16 cellular contexts compared by ENCODE assay signal in genomic region chr22:35448552-35448922, GRCh38. TPM values are rescaled to one million over a fixed set of nuclear protein-coding genes. Genes with fewer than 3 reads are reported as not detected.
DNase-seq lines count a peak whose midpoint lies in the region; ATAC-seq and TF ChIP-seq lines count a peak whose summit lies in the region.
"Had no signal": no experiment of that assay in that cellular context is flagged by ENCODE, and none has a peak within 500 bp of the region (broad histone marks: within the 10 kb centered on the region; RNA-seq: fewer than 3 reads in every experiment).

No MANE protein-coding gene starts in this region.

- H3K79me2 ChIP-seq in osteoblast (ENCODE audit: insufficient read depth, low read length) = no peaks in the 10 kb centered on the region

- DNase-seq in ELF-1 (ENCODE audit: low read depth, low spot score) (peak; percentile 45), osteoblast (ENCODE audit: insufficient read length, low spot score, missing footprints) (peak; percentile 64), body of pancreas (no peak), DMS114 treated with DMSO at 0.1 percent for 48 hours (lab: John Stamatoyannopoulos, UW; ENCODE audit: unreplicated experiment) (no peak)
- no peak for DNase-seq in activated CD8-positive, alpha-beta memory T cell treated with anti-CD3 and anti-CD28 coated beads, Interleukin-2, amount 50 U/mL, for 48 hours
- DNase-seq: ACHN, GF-D8, GOT3, KG1, MV-4-11, NCI-H187 treated with DMSO at 0.1 percent for 48 hours, SJCRH30 had no signal

- no peak for TF ChIP-seq POLR2A in body of pancreas (IDR thresholded peaks at IDR 0.05)

- no peaks in the 10 kb centered on the region for H3K27me3 ChIP-seq in BLaER1
- peaks cover 11% of the 10 kb centered on the region for H3K27me3 ChIP-seq in osteoblast (ENCODE audit: insufficient read depth, low read length)
- H3K27me3 ChIP-seq in body of pancreas = no peaks in the 10 kb centered on the region
- H3K27me3 ChIP-seq: SJCRH30 had no signal

- intact Hi-C loops in dendritic cell treated with granulocyte-macrophage colony-stimulating factor and Interleukin-4, amounts not matched to agents 40 ng/mL and 50 ng/mL, for 4 days (cut with micrococcal nuclease) = no loop called here
- intact Hi-C loops in body of pancreas (cut with DNase I) = no loop called here

- no peak overlapping the region for H3K4me3 Mint-ChIP-seq in dendritic cell treated with granulocyte-macrophage colony-stimulating factor and Interleukin-4, amounts not matched to agents 40 ng/mL and 50 ng/mL, for 4 days

- no peak overlapping the region for H3K9ac ChIP-seq in BLaER1

- no peak for ATAC-seq in body of pancreas
- ATAC-seq: HepG2, Panc1 had no signal

- H3K27me3 Mint-ChIP-seq in dendritic cell treated with granulocyte-macrophage colony-stimulating factor and Interleukin-4, amounts not matched to agents 40 ng/mL and 50 ng/mL, for 4 days = no peaks in the 10 kb centered on the region

- H3K4me1 Mint-ChIP-seq in dendritic cell treated with granulocyte-macrophage colony-stimulating factor and Interleukin-4, amounts not matched to agents 40 ng/mL and 50 ng/mL, for 4 days (ENCODE audit: low read depth) = peaks cover 19% of the 10 kb centered on the region

- 88 to 94% methylated on average over 5 to 6 of the region's 6 CpGs for WGBS in body of pancreas, 2 donors

- H4K20me1 ChIP-seq in BLaER1 (no peaks in the 10 kb centered on the region), osteoblast (ENCODE audit: insufficient read depth, low read length) (no peaks in the 10 kb centered on the region)

- H3K9me3 ChIP-seq in BLaER1 (no peaks in the 10 kb centered on the region), osteoblast (ENCODE audit: low read depth, low read length) (no peaks in the 10 kb centered on the region), body of pancreas (no peaks in the 10 kb centered on the region)
- H3K9me3 ChIP-seq: SJCRH30 had no signal

- H3K4me2 ChIP-seq in BLaER1 = peak overlapping the region; percentile 63
- H3K4me2 ChIP-seq in osteoblast (ENCODE audit: insufficient read depth, low read length) = no peak overlapping the region

- H3K36me3 ChIP-seq in BLaER1 (peaks cover 46% of the 10 kb centered on the region), osteoblast (ENCODE audit: insufficient read depth, low read length) (no peaks in the 10 kb centered on the region), body of pancreas (replicated peaks in 1 of 2; ENCODE audit: insufficient read depth in 1 of 2, low read depth in 2 of 2) (no peaks in the 10 kb centered on the region)
- H3K36me3 ChIP-seq: SJCRH30 had no signal

- H3K9me3 Mint-ChIP-seq in dendritic cell treated with granulocyte-macrophage colony-stimulating factor and Interleukin-4, amounts not matched to agents 40 ng/mL and 50 ng/mL, for 4 days = no peaks in the 10 kb centered on the region

- H3K4me3 ChIP-seq in BLaER1 (no peak overlapping the region), osteoblast (ENCODE audit: insufficient read depth, low read length) (no peak overlapping the region), body of pancreas (no peak overlapping the region)
- H3K4me3 ChIP-seq: SJCRH30 had no signal

- no peak overlapping the region for H2AFZ ChIP-seq in osteoblast (ENCODE audit: low read length)

- TF ChIP-seq CTCF in osteoblast (IDR thresholded peaks at IDR 0.05; ENCODE audit: extremely low read depth, low read depth, low read length) (no peak), body of pancreas (IDR thresholded peaks at IDR 0.05) (no peak)

- H3K4me1 ChIP-seq in BLaER1 (peaks cover 38% of the 10 kb centered on the region), osteoblast (ENCODE audit: insufficient read depth, low read length) (peaks cover 13% of the 10 kb centered on the region), body of pancreas (no peaks in the 10 kb centered on the region)

- H3K36me3 Mint-ChIP-seq in dendritic cell treated with granulocyte-macrophage colony-stimulating factor and Interleukin-4, amounts not matched to agents 40 ng/mL and 50 ng/mL, for 4 days (ENCODE audit: low read depth) = peaks cover 22% of the 10 kb centered on the region

- H3K27ac ChIP-seq in BLaER1 = peak overlapping the region; percentile 52; the same call in 1 of the 2 replicates
- no peak overlapping the region for H3K27ac ChIP-seq in osteoblast (ENCODE audit: low read depth, low read length)
- H3K27ac ChIP-seq in body of pancreas = no peak overlapping the region
- H3K27ac ChIP-seq: SJCRH30 had no signal

- peak overlapping the region; percentile 23 for H3K27ac Mint-ChIP-seq in dendritic cell treated with granulocyte-macrophage colony-stimulating factor and Interleukin-4, amounts not matched to agents 40 ng/mL and 50 ng/mL, for 4 days

RNA-seq across cellular contexts. Expression of gene MCM5, which starts 48.6 kb away (rescaled TPM):
- total RNA-seq in osteoblast (12.7 and 13.6 TPM in 2 replicates), body of pancreas (1 to 10 TPM; 7.9 to 9.3 TPM)

Comparison
In these comparisons a context has a peak if more than half of its experiments do, and no peak if none do; other contexts are left out.
1. DNase-seq: peak in ELF-1 (single experiment) and osteoblast (single experiment); none in body of pancreas (0 of 4), activated CD8-positive, alpha-beta memory T cell treated with anti-CD3 and anti-CD28 coated beads, Interleukin-2, amount 50 U/mL, for 48 hours (single experiment) and DMS114 treated with DMSO at 0.1 percent for 48 hours (single experiment).